10 cellular contexts compared by ENCODE assay signal in genomic region chr19:38073806-38074685, GRCh38.
DNase-seq lines count a peak whose midpoint lies in the region; ATAC-seq, FAIRE-seq and TF ChIP-seq lines count a peak whose summit lies in the region.
"Had no signal": no experiment of that assay in that cellular context is flagged by ENCODE, and none has a peak within 500 bp of the region (broad histone marks: within the 10 kb centered on the region; RNA-seq: fewer than 3 reads in every experiment).

No MANE protein-coding gene starts in this region.

- intact Hi-C loops in activated naive CD4-positive, alpha-beta T cell treated with anti-CD3 and anti-CD28 coated beads for 36 hours (cut with micrococcal nuclease) = no loop called here

- no peak for FAIRE-seq in GM12891 (lab: Jason Lieb, UNC)
- FAIRE-seq: endothelial cell of umbilical vein had no signal

- H3K9me3 Mint-ChIP-seq in activated naive CD4-positive, alpha-beta T cell treated with anti-CD3 and anti-CD28 coated beads, Interleukin-2, amount 10 ng/mL, durations not matched to agents 7 days and 5 days = peaks cover 4% of the 10 kb centered on the region
- H3K9me3 Mint-ChIP-seq in activated naive CD4-positive, alpha-beta T cell treated with anti-CD3 and anti-CD28 coated beads for 36 hours = no peaks in the 10 kb centered on the region

- no peaks in the 10 kb centered on the region for H3K27me3 Mint-ChIP-seq in activated naive CD4-positive, alpha-beta T cell treated with anti-CD3 and anti-CD28 coated beads, Interleukin-2, amount 10 ng/mL, durations not matched to agents 7 days and 5 days
- no peaks in the 10 kb centered on the region for H3K27me3 Mint-ChIP-seq in activated naive CD4-positive, alpha-beta T cell treated with anti-CD3 and anti-CD28 coated beads for 36 hours (ENCODE audit: low read depth)

- CTCF ChIA-PET in activated naive CD4-positive, alpha-beta T cell treated with anti-CD3 and anti-CD28 coated beads, Interleukin-2, amount 10 ng/mL, durations not matched to agents 7 days and 5 days (lab: Charles Lee) = no interaction called here
- CTCF ChIA-PET in activated naive CD4-positive, alpha-beta T cell treated with anti-CD3 and anti-CD28 coated beads for 36 hours (lab: Charles Lee) = no interaction called here

- no peak overlapping the region for H3K4me3 Mint-ChIP-seq in activated naive CD4-positive, alpha-beta T cell treated with anti-CD3 and anti-CD28 coated beads, Interleukin-2, amount 10 ng/mL, durations not matched to agents 7 days and 5 days
- H3K4me3 Mint-ChIP-seq in activated naive CD4-positive, alpha-beta T cell treated with anti-CD3 and anti-CD28 coated beads for 36 hours = no peak overlapping the region

- no peaks in the 10 kb centered on the region for H3K36me3 Mint-ChIP-seq in activated naive CD4-positive, alpha-beta T cell treated with anti-CD3 and anti-CD28 coated beads, Interleukin-2, amount 10 ng/mL, durations not matched to agents 7 days and 5 days
- peaks cover 4% of the 10 kb centered on the region for H3K36me3 Mint-ChIP-seq in activated naive CD4-positive, alpha-beta T cell treated with anti-CD3 and anti-CD28 coated beads for 36 hours (ENCODE audit: low read depth)

- peak; percentile 93 for TF ChIP-seq CTCF in WERI-Rb-1 (IDR thresholded peaks at IDR 0.05; ENCODE audit: low read depth, low read length)

- TF ChIP-seq POLR2A in GM12891 (IDR thresholded peaks at IDR 0.05; ENCODE audit: low read depth, low read length) = no peak

- H3K27me3 ChIP-seq in WERI-Rb-1 (ENCODE audit: insufficient read depth, low read depth, severe bottlenecking) = no peaks in the 10 kb centered on the region
- H3K27me3 ChIP-seq: thyroid gland had no signal

- no peaks in the 10 kb centered on the region for H3K9me3 ChIP-seq in WERI-Rb-1 (ENCODE audit: severe bottlenecking)
- H3K9me3 ChIP-seq: thyroid gland had no signal

- no peak overlapping the region for H3K4me3 ChIP-seq in WERI-Rb-1 (ENCODE audit: low read depth, low read length)
- H3K4me3 ChIP-seq: thyroid gland had no signal

- H3K27ac Mint-ChIP-seq in activated naive CD4-positive, alpha-beta T cell treated with anti-CD3 and anti-CD28 coated beads, Interleukin-2, amount 10 ng/mL, durations not matched to agents 7 days and 5 days = peak overlapping the region; percentile 40
- no peak overlapping the region for H3K27ac Mint-ChIP-seq in activated naive CD4-positive, alpha-beta T cell treated with anti-CD3 and anti-CD28 coated beads for 36 hours

- H3K27ac ChIP-seq in WERI-Rb-1 = peak overlapping the region; percentile 81
- no peak overlapping the region for H3K27ac ChIP-seq in substantia nigra (ENCODE audit: low read depth, low read length, poor library complexity, severe bottlenecking)
- H3K27ac ChIP-seq: thyroid gland had no signal

- DNase-seq in activated naive CD4-positive, alpha-beta T cell treated with anti-CD3 and anti-CD28 coated beads, Interleukin-2, amount 10 ng/mL, durations not matched to agents 7 days and 5 days = no peak
- DNase-seq in activated naive CD4-positive, alpha-beta T cell treated with anti-CD3 and anti-CD28 coated beads for 36 hours = no peak
- peak; percentile 97 for DNase-seq in WERI-Rb-1
- no peak for DNase-seq in left lobe of liver (ENCODE audit: low spot score)
- peak in 25 of 49 donors; percentile 5 to 58 (median 18) for DNase-seq in substantia nigra (lab: John Stamatoyannopoulos, UW)
- DNase-seq in GM12891 (ENCODE audit: insufficient read length, low spot score) = no peak
- DNase-seq: thyroid gland had no signal

- H3K4me1 Mint-ChIP-seq in activated naive CD4-positive, alpha-beta T cell treated with anti-CD3 and anti-CD28 coated beads, Interleukin-2, amount 10 ng/mL, durations not matched to agents 7 days and 5 days = no peaks in the 10 kb centered on the region
- H3K4me1 Mint-ChIP-seq in activated naive CD4-positive, alpha-beta T cell treated with anti-CD3 and anti-CD28 coated beads for 36 hours (ENCODE audit: low read depth) = no peaks in the 10 kb centered on the region

- peak; percentile 95 for ATAC-seq in left lobe of liver
- ATAC-seq in HG03280 (IDR thresholded peaks at IDR 0.05; ENCODE audit: unreplicated experiment) = no peak
- no peak for ATAC-seq in GM18502 (IDR thresholded peaks at IDR 0.05; ENCODE audit: poor library complexity, unreplicated experiment)

- peaks cover 2% of the 10 kb centered on the region; the same call in 1 of the 2 replicates for H3K36me3 ChIP-seq in WERI-Rb-1
- H3K36me3 ChIP-seq: thyroid gland had no signal

TF ChIP-seq in GM12891, 5 proteins besides CTCF, POLR2A, EP300 and RAD21:
- no peak for TF ChIP-seq POLR2AphosphoS5 (IDR thresholded peaks at IDR 0.05; ENCODE audit: low read depth, low read length)

Comparison
In these comparisons a context has a peak if more than half of its experiments do, and no peak if none do; other contexts are left out.
1. DNase-seq: peak in WERI-Rb-1 (single experiment) and substantia nigra (25 of 49); none in activated naive CD4-positive, alpha-beta T cell treated with anti-CD3 and anti-CD28 coated beads, Interleukin-2, amount 10 ng/mL, durations not matched to agents 7 days and 5 days (single experiment), activated naive CD4-positive, alpha-beta T cell treated with anti-CD3 and anti-CD28 coated beads for 36 hours (single experiment), left lobe of liver (single experiment) and GM12891 (single experiment).